8 cellular contexts compared by ENCODE assay signal in the genomic region with DNA sequence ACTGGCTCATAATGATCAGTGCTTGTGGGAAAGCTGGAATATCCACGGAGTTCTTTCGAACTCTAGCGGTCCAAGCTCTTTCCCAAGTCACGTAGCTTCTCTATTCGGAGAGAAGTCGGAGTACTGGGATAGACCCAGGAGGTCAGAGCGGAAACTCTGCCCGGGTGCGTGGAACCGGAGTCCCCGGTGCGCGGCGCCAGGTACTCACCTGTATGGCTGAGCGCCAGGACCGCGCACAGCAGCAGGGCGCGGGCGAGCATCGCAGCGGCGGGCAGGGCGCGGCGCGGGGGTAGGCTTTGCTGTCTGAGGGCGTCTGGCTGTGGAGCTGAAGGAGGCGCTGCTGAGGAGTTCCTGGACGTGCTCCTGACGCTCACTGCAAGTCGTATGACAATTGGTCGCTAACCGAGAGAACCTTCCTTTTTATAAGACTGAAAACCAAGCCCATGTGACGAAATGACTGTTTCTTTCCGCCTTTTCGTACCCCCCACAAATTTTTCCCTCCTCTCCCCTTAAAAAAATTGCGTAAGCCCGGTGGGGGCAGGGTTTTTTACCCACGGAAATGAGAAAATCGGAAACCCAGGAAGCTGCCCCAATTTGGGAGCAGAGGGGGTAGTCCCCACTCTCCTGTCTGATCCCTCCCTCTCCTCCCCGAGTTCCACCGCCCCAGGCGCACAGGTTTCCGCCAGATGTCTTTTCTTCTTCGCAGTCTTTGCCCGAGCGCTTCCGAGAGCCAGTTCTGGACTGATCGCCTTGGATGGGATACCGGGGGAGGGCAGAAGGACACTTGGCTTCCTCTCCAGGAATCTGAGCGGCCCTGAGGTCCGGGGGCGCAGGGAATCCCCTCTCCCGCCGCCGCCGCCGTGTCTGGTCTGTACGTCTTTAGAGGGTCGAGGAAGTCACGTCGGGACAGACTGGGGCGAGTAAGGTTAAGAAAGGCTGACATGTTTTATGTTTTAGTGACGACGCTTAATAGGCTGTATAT. TPM values are rescaled to one million over a fixed set of nuclear protein-coding genes. Genes with fewer than 3 reads are reported as not detected.
DNase-seq lines count a peak whose midpoint lies in the region; ATAC-seq, FAIRE-seq and TF ChIP-seq lines count a peak whose summit lies in the region.

A gene (minus strand): TSS at position 393 of the 982 bp plus-strand sequence. CDS start 133 bp downstream, at position 260.

- 12% methylated on average over 59 of the region's 66 CpGs for WGBS in GM12878 (ENCODE audit: insufficient coverage, insufficient replicate concordance, low lambda C conversion rate, missing lambda C conversion rate)

- H3K9me3 ChIP-seq in SJSA1 (replicated peaks) = no peaks in the 10 kb centered on the region
- H3K9me3 ChIP-seq in GM12878 (replicated peaks; ENCODE audit: control insufficient read depth, insufficient read depth, low read length) = no peaks in the 10 kb centered on the region

- peak; percentile 96 for DNase-seq in ELF-1 (ENCODE audit: low read depth, low spot score)
- peak; percentile 52 for DNase-seq in HuH-7 (ENCODE audit: low spot score)
- DNase-seq in SJSA1 (ENCODE audit: low read depth in 1 of 2, low spot score in 2 of 2) = peak; percentile 52 to 55
- peak; percentile 25 for DNase-seq in GM12878 (ENCODE audit: low read depth, low spot score)
- peak; percentile 75 for DNase-seq in iPS DF 19.7 (ENCODE audit: low read depth, low spot score)
- peak; percentile 58 for DNase-seq in putamen (ENCODE audit: low spot score)
- DNase-seq in SHP77 (lab: John Stamatoyannopoulos, UW) = no peak

- H2AFZ ChIP-seq in GM12878 (ENCODE audit: control insufficient read depth, low read depth, low read length) = no peak within 1 kb of the TSS; the same call in none of the 2 replicates

- RAD21 ChIA-PET in GM12878 (lab: Charles Lee; ENCODE audit: unreplicated experiment) = no interaction called here

- peak; percentile 92 for ATAC-seq in GM21529 (IDR thresholded peaks at IDR 0.05; ENCODE audit: unreplicated experiment)
- peak; percentile 92 for ATAC-seq in GM12878

- H3K4me2 ChIP-seq in GM12878 (ENCODE audit: control insufficient read depth, insufficient read depth) = peak within 1 kb of the TSS; percentile 72

- FAIRE-seq in GM12878 (lab: Jason Lieb, UNC) = no peak

- TF ChIP-seq POLR2A in GM12878 (IDR thresholded peaks at IDR 0.05; ENCODE audit: low read depth, low read length) = no peak

- POLR2A ChIA-PET in GM12878 (lab: Charles Lee) = no interaction called here

- H3K27ac ChIP-seq in SJSA1 (no peak within 1 kb of the TSS), GM12878 (ENCODE audit: control insufficient read depth, insufficient read depth) (no peak within 1 kb of the TSS)

- peak in 2 of 3 experiments; percentile 11 to 28; a peak in 2 of 6 replicates for TF ChIP-seq CTCF in GM12878 (IDR thresholded peaks at IDR 0.05 in 2 of 3, conservative IDR thresholded peaks at IDR 0.05 in 1 of 3; ENCODE audit: control insufficient read depth in 2 of 3, extremely low read depth in 1 of 3, insufficient read depth in 1 of 3, low read depth in 3 of 3, low read length in 3 of 3)

- SMC1A ChIA-PET in GM12878 (lab: Charles Lee; ENCODE audit: uncharacterized antibody, unreplicated experiment) = interaction anchor here (0.9 kb wide), 1 partner anchor 371 kb away, joined by 3 read pairs; no protein-coding TSS in a partner anchor

- no peaks in the 10 kb centered on the region for H3K79me2 ChIP-seq in GM12878 (ENCODE audit: control insufficient read depth, insufficient read depth, low read length)

- intact Hi-C loops in GM12878 (cut with micrococcal nuclease; ENCODE audit: unreplicated experiment) = loop anchor here (2.0 kb wide), 1 partner anchor 198 kb away; no protein-coding TSS in a partner anchor

- H4K20me1 ChIP-seq in GM12878 (ENCODE audit: control insufficient read depth, insufficient read depth) = no peaks in the 10 kb centered on the region

- in situ Hi-C loops in GM12878 (cut with MboI) = no loop called here

- no peak within 1 kb of the TSS for H3K9ac ChIP-seq in GM12878 (ENCODE audit: control insufficient read depth, insufficient read depth, low read length)

- no peak for TF ChIP-seq RAD21 in GM12878 (IDR thresholded peaks at IDR 0.05; ENCODE audit: insufficient read depth, low read depth, low read length)

- no peak for TF ChIP-seq EP300 in GM12878 (IDR thresholded peaks at IDR 0.05; ENCODE audit: borderline replicate concordance in 1 of 2, control insufficient read depth in 1 of 2, low read depth in 2 of 2, low read length in 2 of 2)

- CTCF ChIA-PET in GM12878 (lab: Yijun Ruan, JAX) = interaction anchor here (1.1 kb wide), 1 partner anchor 276 kb away, joined by 3 read pairs; no protein-coding TSS in a partner anchor

- H3K4me1 ChIP-seq in SJSA1 (replicated peaks) = peaks cover 8% of the 10 kb centered on the region; the same call in 1 of the 2 replicates
- no peaks in the 10 kb centered on the region for H3K4me1 ChIP-seq in GM12878 (ENCODE audit: control insufficient read depth, insufficient read depth, low read length)

- H3K27me3 ChIP-seq in SJSA1 (replicated peaks) (peaks cover 31% of the 10 kb centered on the region), GM12878 (replicated peaks in 1 of 2; ENCODE audit: control insufficient read depth in 2 of 2, insufficient read depth in 2 of 2, low read length in 1 of 2) (peaks cover 4 to 16% of the 10 kb centered on the region in 2 experiments; a peak in 3 of 4 replicates)

- no TSS peak for BruUV-seq in GM12878 (replicated peaks; lab: Mats Ljungman, UMichigan)

- no peaks in the 10 kb centered on the region for H3K36me3 ChIP-seq in SJSA1
- no peaks in the 10 kb centered on the region for H3K36me3 ChIP-seq in GM12878 (ENCODE audit: control insufficient read depth in 2 of 2, insufficient read depth in 2 of 2, low read length in 1 of 2)

- H3K4me3 ChIP-seq in SJSA1 = peak within 1 kb of the TSS; percentile 31
- 0 out of 2 replicates have a peak within 1 kb of the TSS, but pooled peaks have one; percentile 25 for H3K4me3 ChIP-seq in GM12878

TF ChIP-seq in GM12878, 131 proteins besides CTCF, POLR2A, EP300 and RAD21:
- TF ChIP-seq, protein P1, sequence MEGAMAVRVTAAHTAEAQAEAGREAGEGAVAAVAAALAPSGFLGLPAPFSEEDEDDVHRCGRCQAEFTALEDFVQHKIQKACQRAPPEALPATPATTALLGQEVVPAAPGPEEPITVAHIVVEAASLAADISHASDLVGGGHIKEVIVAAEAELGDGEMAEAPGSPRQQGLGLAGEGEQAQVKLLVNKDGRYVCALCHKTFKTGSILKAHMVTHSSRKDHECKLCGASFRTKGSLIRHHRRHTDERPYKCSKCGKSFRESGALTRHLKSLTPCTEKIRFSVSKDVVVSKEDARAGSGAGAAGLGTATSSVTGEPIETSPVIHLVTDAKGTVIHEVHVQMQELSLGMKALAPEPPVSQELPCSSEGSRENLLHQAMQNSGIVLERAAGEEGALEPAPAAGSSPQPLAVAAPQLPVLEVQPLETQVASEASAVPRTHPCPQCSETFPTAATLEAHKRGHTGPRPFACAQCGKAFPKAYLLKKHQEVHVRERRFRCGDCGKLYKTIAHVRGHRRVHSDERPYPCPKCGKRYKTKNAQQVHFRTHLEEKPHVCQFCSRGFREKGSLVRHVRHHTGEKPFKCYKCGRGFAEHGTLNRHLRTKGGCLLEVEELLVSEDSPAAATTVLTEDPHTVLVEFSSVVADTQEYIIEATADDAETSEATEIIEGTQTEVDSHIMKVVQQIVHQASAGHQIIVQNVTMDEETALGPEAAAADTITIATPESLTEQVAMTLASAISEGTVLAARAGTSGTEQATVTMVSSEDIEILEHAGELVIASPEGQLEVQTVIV (IDR thresholded peaks at IDR 0.05; ENCODE audit: borderline replicate concordance, partially characterized antibody) = no peak
- no peak for TF ChIP-seq FOXK2 (IDR thresholded peaks at IDR 0.05)
- no peak for TF ChIP-seq ETV6 (conservative IDR thresholded peaks at IDR 0.05 in 1 of 2, IDR thresholded peaks at IDR 0.05 in 1 of 2; ENCODE audit: borderline replicate concordance in 1 of 2, low read depth in 1 of 2)
- peak; percentile 35; the same call in 1 of the 2 replicates for TF ChIP-seq CREB1 (IDR thresholded peaks at IDR 0.05; ENCODE audit: low read depth)
- TF ChIP-seq POU2F2 (IDR thresholded peaks at IDR 0.05; ENCODE audit: borderline replicate concordance, low read depth, low read length) = no peak
- TF ChIP-seq ZZZ3 (IDR thresholded peaks at IDR 0.05; ENCODE audit: control insufficient read depth, insufficient read length, low read depth) = no peak
- TF ChIP-seq SRF (IDR thresholded peaks at IDR 0.05; ENCODE audit: low read depth in 2 of 2, low read length in 2 of 2) = 0 out of 4 replicates have a peak, but pooled peaks of 1 of the 2 experiments have one; percentile 57

RNA-seq across cellular contexts. Expression of the gene that starts here (rescaled TPM):
- 0.13 TPM in 1 of 2 replicates, not detected in the other for total RNA-seq in SJSA1 (2014; rRNA removed; shearing (Covaris generic))
- 0.21 TPM in 1 of 2 replicates, not detected in the other for total RNA-seq in GM12878 (2013; cell fraction: nucleolus; rRNA removed)
- 0.22 TPM in 1 of 2 replicates, not detected in the other for total RNA-seq in GM12878 (2014; rRNA removed)
- total RNA-seq in GM12878 (2014; rRNA removed; fragmentation: Illumina TruSeq; extraction: Trizol) = 0.04 and 0.09 TPM in 2 replicates
- 0.13 TPM in 1 of 2 replicates, not detected in the other for total RNA-seq in GM12878 (2021)
- 0.14 TPM for polyA plus RNA-seq in GM12878 (2011; ENCODE audit: low read depth)
- polyA plus RNA-seq in GM12878 (2011; rRNA removed) = 0.11 and 0.13 TPM in 2 replicates
- polyA plus RNA-seq in GM12878 (2011; cell fraction: cytosol; rRNA removed) = 0.06 and 0.08 TPM in 2 replicates
- polyA plus RNA-seq in GM12878 (2011; cell fraction: nucleus; rRNA removed) = 0.04 and 0.12 TPM in 2 replicates
- polyA plus RNA-seq in GM12878 (2012) = 0.07 TPM in 2 replicates
- polyA plus RNA-seq in GM12878 (2014; fragmentation: Illumina TruSeq; extraction: Trizol) = 0.06 TPM in 1 of 2 replicates, not detected in the other
- under 1 TPM in 1 of 2 experiments, not detected in 1; 0.10 TPM for polyA plus RNA-seq in GM12878 (2014; fragmentation: Nextera tagmentation; extraction: Ambion mirVana)
- 0.04 and 0.24 TPM in 2 replicates for polyA plus RNA-seq in GM12878 (2014; rRNA removed)
- polyA plus RNA-seq in GM12878 (2016; fragmentation: Nextera tagmentation; extraction: Ambion mirVana) = under 1 TPM in 1 of 2 experiments, not detected in 1; 0.12 TPM
- 0.10 TPM in 1 of 2 replicates, not detected in the other for polyA minus RNA-seq in GM12878 (2011; rRNA and poly(A)+ RNA removed)
- not detected in 2 replicates for polyA minus RNA-seq in GM12878 (2011; cell fraction: cytosol; rRNA and poly(A)+ RNA removed)
- 0.10 TPM in 1 of 2 replicates, not detected in the other for polyA minus RNA-seq in GM12878 (2011; cell fraction: nucleus; rRNA and poly(A)+ RNA removed)

Comparison
In these comparisons a context has a peak if more than half of its experiments do, and no peak if none do; other contexts are left out.
1. Peak in DNase-seq and H3K4me3 ChIP-seq in SJSA1; RNA of the gene not detected or under 1 TPM.
2. Peak in DNase-seq, ATAC-seq, H3K4me3 ChIP-seq and H3K4me2 ChIP-seq in GM12878; RNA of the gene not detected or under 1 TPM.
3. DNase-seq: peak in ELF-1 (single experiment), HuH-7 (single experiment), iPS DF 19.7 (single experiment) and putamen (single experiment); none in SHP77 (0 of 2).